ENCODE assay signal across 1 cellular context in the genomic region with DNA sequence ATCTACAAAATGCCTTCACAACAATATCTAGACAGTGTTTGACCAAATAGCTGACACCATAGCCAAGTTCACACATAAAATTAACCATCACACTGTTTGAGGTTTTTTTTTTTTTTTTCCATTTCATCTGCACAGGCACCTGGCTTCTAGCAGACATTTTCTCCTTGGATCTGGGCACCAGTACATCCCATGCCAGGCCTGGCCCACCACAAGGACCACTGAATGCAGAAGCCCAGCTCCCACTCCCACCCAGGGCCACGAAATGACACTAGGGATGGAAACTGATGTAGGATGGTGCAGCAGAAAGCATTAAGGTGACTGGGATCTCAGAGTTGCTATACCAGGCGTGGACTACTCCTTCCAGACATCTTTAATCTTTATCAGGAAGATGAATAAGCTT.
TF ChIP-seq lines count a peak whose summit lies in the region.

No MANE protein-coding gene starts in this region.

TF ChIP-seq in K562, 482 proteins besides CTCF, POLR2A, EP300 and RAD21:
- TF ChIP-seq, protein P1, sequence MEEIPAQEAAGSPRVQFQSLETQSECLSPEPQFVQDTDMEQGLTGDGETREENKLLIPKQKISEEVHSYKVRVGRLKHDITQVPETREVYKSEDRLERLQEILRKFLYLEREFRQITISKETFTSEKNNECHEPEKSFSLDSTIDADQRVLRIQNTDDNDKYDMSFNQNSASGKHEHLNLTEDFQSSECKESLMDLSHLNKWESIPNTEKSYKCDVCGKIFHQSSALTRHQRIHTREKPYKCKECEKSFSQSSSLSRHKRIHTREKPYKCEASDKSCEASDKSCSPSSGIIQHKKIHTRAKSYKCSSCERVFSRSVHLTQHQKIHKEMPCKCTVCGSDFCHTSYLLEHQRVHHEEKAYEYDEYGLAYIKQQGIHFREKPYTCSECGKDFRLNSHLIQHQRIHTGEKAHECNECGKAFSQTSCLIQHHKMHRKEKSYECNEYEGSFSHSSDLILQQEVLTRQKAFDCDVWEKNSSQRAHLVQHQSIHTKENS (CRISPR knock-in tag; IDR thresholded peaks at IDR 0.05) = no peak
- TF ChIP-seq HLTF (IDR thresholded peaks at IDR 0.05) (no peak), NELFE (IDR thresholded peaks at IDR 0.05; ENCODE audit: insufficient read depth, insufficient read length) (no peak), CHD7 (IDR thresholded peaks at IDR 0.05; ENCODE audit: low read depth, low read length) (no peak), MTA1 (IDR thresholded peaks at IDR 0.05; ENCODE audit: borderline replicate concordance) (no peak), NR2C2 (CRISPR knock-in tag; IDR thresholded peaks at IDR 0.05) (no peak), NR2C2 (tag; IDR thresholded peaks at IDR 0.05) (no peak), ZBTB34 (CRISPR knock-in tag; IDR thresholded peaks at IDR 0.05) (no peak), PURB (CRISPR knock-in tag; IDR thresholded peaks at IDR 0.05; ENCODE audit: low read depth) (no peak), ZNF431 (CRISPR knock-in tag; IDR thresholded peaks at IDR 0.05) (no peak), ETS2 (tag; IDR thresholded peaks at IDR 0.05; ENCODE audit: borderline replicate concordance, poor library complexity, severe bottlenecking) (no peak), PPARD (CRISPR knock-in tag; IDR thresholded peaks at IDR 0.05) (no peak), ARNT (IDR thresholded peaks at IDR 0.05) (no peak), NFATC3 (IDR thresholded peaks at IDR 0.05) (no peak), MTA3 (IDR thresholded peaks at IDR 0.05; ENCODE audit: borderline replicate concordance) (no peak), ZKSCAN3 (CRISPR knock-in tag; IDR thresholded peaks at IDR 0.05) (no peak), MGA (IDR thresholded peaks at IDR 0.05) (no peak), FOXA3 (CRISPR knock-in tag; conservative IDR thresholded peaks at IDR 0.05 in 1 of 2, IDR thresholded peaks at IDR 0.05 in 1 of 2) (no peak)
- TF ChIP-seq, protein P2, sequence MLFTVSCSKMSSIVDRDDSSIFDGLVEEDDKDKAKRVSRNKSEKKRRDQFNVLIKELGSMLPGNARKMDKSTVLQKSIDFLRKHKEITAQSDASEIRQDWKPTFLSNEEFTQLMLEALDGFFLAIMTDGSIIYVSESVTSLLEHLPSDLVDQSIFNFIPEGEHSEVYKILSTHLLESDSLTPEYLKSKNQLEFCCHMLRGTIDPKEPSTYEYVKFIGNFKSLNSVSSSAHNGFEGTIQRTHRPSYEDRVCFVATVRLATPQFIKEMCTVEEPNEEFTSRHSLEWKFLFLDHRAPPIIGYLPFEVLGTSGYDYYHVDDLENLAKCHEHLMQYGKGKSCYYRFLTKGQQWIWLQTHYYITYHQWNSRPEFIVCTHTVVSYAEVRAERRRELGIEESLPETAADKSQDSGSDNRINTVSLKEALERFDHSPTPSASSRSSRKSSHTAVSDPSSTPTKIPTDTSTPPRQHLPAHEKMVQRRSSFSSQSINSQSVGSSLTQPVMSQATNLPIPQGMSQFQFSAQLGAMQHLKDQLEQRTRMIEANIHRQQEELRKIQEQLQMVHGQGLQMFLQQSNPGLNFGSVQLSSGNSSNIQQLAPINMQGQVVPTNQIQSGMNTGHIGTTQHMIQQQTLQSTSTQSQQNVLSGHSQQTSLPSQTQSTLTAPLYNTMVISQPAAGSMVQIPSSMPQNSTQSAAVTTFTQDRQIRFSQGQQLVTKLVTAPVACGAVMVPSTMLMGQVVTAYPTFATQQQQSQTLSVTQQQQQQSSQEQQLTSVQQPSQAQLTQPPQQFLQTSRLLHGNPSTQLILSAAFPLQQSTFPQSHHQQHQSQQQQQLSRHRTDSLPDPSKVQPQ (CRISPR knock-in tag; IDR thresholded peaks at IDR 0.05; ENCODE audit: borderline replicate concordance) = no peak
TF ChIP-seq in K562: peak in this region for 0.
